In genomic region chr3:194081826-194082225, GRCh38 we compare ENCODE assay signal across 19 cellular contexts.
"Had no signal": no experiment of that assay in that cellular context is flagged by ENCODE, and none has a peak within 500 bp of the region (broad histone marks: within the 10 kb centered on the region; RNA-seq: fewer than 3 reads in every experiment).

No MANE protein-coding gene starts in this region.

- H3K9me3 ChIP-seq: esophagus muscularis mucosa, gastrocnemius medialis, heart right ventricle, ovary, tibial artery, upper lobe of right lung, vagina had no signal

- H3K4me3 ChIP-seq: esophagus muscularis mucosa, gastrocnemius medialis, heart right ventricle, ovary, smooth muscle cell, tibial artery, upper lobe of right lung, vagina had no signal

- H3K36me3 ChIP-seq: esophagus muscularis mucosa, gastrocnemius medialis, heart right ventricle, ovary, tibial artery, upper lobe of right lung, vagina had no signal

- DNase-seq: effector memory CD8-positive, alpha-beta T cell; gastrocnemius medialis; heart right ventricle; hypothalamus; kidney glomerular epithelial cell; mammary epithelial cell; natural killer cell; nucleus accumbens; ovary; right cardiac atrium; stimulated activated CD4-positive, alpha-beta T cell treated with anti-CD3 and anti-CD28 coated beads, Interleukin-4, amount 100 ng/mL, for 1 hour; stimulated activated CD8-positive, alpha-beta memory T cell treated with anti-CD3 and anti-CD28 coated beads, Interleukin-4, amount 100 ng/mL, for 48 hours; tibial artery; upper lobe of right lung had no signal

- H3K27ac ChIP-seq: epithelial cell of prostate, esophagus muscularis mucosa, ovary, tibial artery, upper lobe of right lung, vagina had no signal

- H3K27me3 ChIP-seq: esophagus muscularis mucosa, gastrocnemius medialis, ovary, upper lobe of right lung, vagina had no signal

- H3K4me1 ChIP-seq: upper lobe of right lung, vagina had no signal

- ATAC-seq: effector memory CD8-positive, alpha-beta T cell; natural killer cell; stimulated activated effector memory CD8-positive, alpha-beta T cell treated with anti-CD3 and anti-CD28 coated beads, Interleukin-12 subunit alpha, Interleukin-12 subunit beta, amount 100 ng/mL, for 72 hours; upper lobe of right lung had no signal
